Comparison of ENCODE assay signal across 17 cellular contexts in genomic region chr4:122635205-122635604, GRCh38. TPM values are rescaled to one million over a fixed set of nuclear protein-coding genes. Genes with fewer than 3 reads are reported as not detected.
A peak's percentile ranks its signal among the peaks of the same experiment; 100 is the strongest.
DNase-seq lines count a peak whose midpoint lies in the region; ATAC-seq and TF ChIP-seq lines count a peak whose summit lies in the region.
"Had no signal": no experiment of that assay in that cellular context is flagged by ENCODE, and none has a peak within 500 bp of the region (broad histone marks: within the 10 kb centered on the region; RNA-seq: fewer than 3 reads in every experiment).

No MANE protein-coding gene starts in this region.

- no peak overlapping the region for H3K27ac ChIP-seq in caudate nucleus (ENCODE audit: low read depth, low read length)

- no peak for DNase-seq in activated naive CD8-positive, alpha-beta T cell treated with anti-CD3 and anti-CD28 coated beads, Interleukin-2, amount 50 U/mL, for 24 hours
- no peak for DNase-seq in activated naive CD8-positive, alpha-beta T cell treated with anti-CD3 and anti-CD28 coated beads for 36 hours
- peak in 1 of 3 donors; percentile 3 for DNase-seq in mucosa of descending colon
- DNase-seq in caudate nucleus (lab: John Stamatoyannopoulos, UW), result no peak
- no peak for DNase-seq in inferior parietal cortex (ENCODE audit: extremely low spot score)
- no peak for DNase-seq in D341Med (ENCODE audit: low spot score)
- DNase-seq: DND-41, NCI-H146 had no signal

- H3K9me3 ChIP-seq in mucosa of descending colon, result no peaks in the 10 kb centered on the region

- no peak overlapping the region for H3K4me3 Mint-ChIP-seq in activated naive CD8-positive, alpha-beta T cell treated with anti-CD3 and anti-CD28 coated beads, Interleukin-2, amount 50 U/mL, for 24 hours
- H3K4me3 Mint-ChIP-seq in activated naive CD8-positive, alpha-beta T cell treated with anti-CD3 and anti-CD28 coated beads for 36 hours, result no peak overlapping the region
- H3K4me3 Mint-ChIP-seq: nephron had no signal

- no peak overlapping the region for H3K4me3 ChIP-seq in mucosa of descending colon

- intact Hi-C loops in mucosa of descending colon (cut with DNase I, micrococcal nuclease), result no loop called here

- H3K27ac Mint-ChIP-seq in activated naive CD8-positive, alpha-beta T cell treated with anti-CD3 and anti-CD28 coated beads, Interleukin-2, amount 50 U/mL, for 24 hours, result no peak overlapping the region
- no peak overlapping the region for H3K27ac Mint-ChIP-seq in activated naive CD8-positive, alpha-beta T cell treated with anti-CD3 and anti-CD28 coated beads for 36 hours
- H3K27ac Mint-ChIP-seq: activated naive CD4-positive, alpha-beta T cell treated with anti-CD3 and anti-CD28 coated beads, Interleukin-2, amount 50 U/mL, for 72 hours; nephron had no signal

- no peaks in the 10 kb centered on the region for H3K36me3 ChIP-seq in mucosa of descending colon (ENCODE audit: low read depth)

- no peaks in the 10 kb centered on the region for H3K4me1 ChIP-seq in mucosa of descending colon (ENCODE audit: low read depth)

- peaks cover 8% of the 10 kb centered on the region for H3K27me3 Mint-ChIP-seq in activated naive CD8-positive, alpha-beta T cell treated with anti-CD3 and anti-CD28 coated beads, Interleukin-2, amount 50 U/mL, for 24 hours
- H3K27me3 Mint-ChIP-seq in activated naive CD8-positive, alpha-beta T cell treated with anti-CD3 and anti-CD28 coated beads for 36 hours, result peaks cover 19% of the 10 kb centered on the region
- H3K27me3 Mint-ChIP-seq: T-cell had no signal

- H3K4me1 Mint-ChIP-seq in activated naive CD8-positive, alpha-beta T cell treated with anti-CD3 and anti-CD28 coated beads, Interleukin-2, amount 50 U/mL, for 24 hours, result peaks cover 22% of the 10 kb centered on the region
- peaks cover 3% of the 10 kb centered on the region for H3K4me1 Mint-ChIP-seq in activated naive CD8-positive, alpha-beta T cell treated with anti-CD3 and anti-CD28 coated beads for 36 hours

- ATAC-seq in activated naive CD8-positive, alpha-beta T cell treated with anti-CD3 and anti-CD28 coated beads, Interleukin-2, amount 50 U/mL, for 24 hours, result peak; percentile 31
- ATAC-seq in GM21717 (IDR thresholded peaks at IDR 0.05; ENCODE audit: unreplicated experiment) (peak; percentile 65), HG03565 (IDR thresholded peaks at IDR 0.05; ENCODE audit: unreplicated experiment) (peak; percentile 64), mucosa of descending colon (peak; percentile 52)
- ATAC-seq: HepG2 had no signal

- no peak for TF ChIP-seq CTCF in mucosa of descending colon (IDR thresholded peaks at IDR 0.05)

- peaks cover 4% of the 10 kb centered on the region for H3K9me3 Mint-ChIP-seq in activated naive CD8-positive, alpha-beta T cell treated with anti-CD3 and anti-CD28 coated beads, Interleukin-2, amount 50 U/mL, for 24 hours
- H3K9me3 Mint-ChIP-seq in activated naive CD8-positive, alpha-beta T cell treated with anti-CD3 and anti-CD28 coated beads for 36 hours, result no peaks in the 10 kb centered on the region
- H3K9me3 Mint-ChIP-seq: nephron, T-cell had no signal

- H3K36me3 Mint-ChIP-seq in activated naive CD8-positive, alpha-beta T cell treated with anti-CD3 and anti-CD28 coated beads, Interleukin-2, amount 50 U/mL, for 24 hours (ENCODE audit: low read depth), result no peaks in the 10 kb centered on the region
- no peaks in the 10 kb centered on the region for H3K36me3 Mint-ChIP-seq in activated naive CD8-positive, alpha-beta T cell treated with anti-CD3 and anti-CD28 coated beads for 36 hours
- H3K36me3 Mint-ChIP-seq: T-cell had no signal

RNA-seq across cellular contexts. Expression of gene IL21, which starts 14.3 kb away (rescaled TPM):
- total RNA-seq in activated naive CD8-positive, alpha-beta T cell treated with anti-CD3 and anti-CD28 coated beads for 36 hours, result not detected
- not detected for total RNA-seq in mucosa of descending colon
- total RNA-seq: HepG2, kidney epithelial cell, skeletal muscle tissue, urinary bladder had no signal
